In the genomic region with DNA sequence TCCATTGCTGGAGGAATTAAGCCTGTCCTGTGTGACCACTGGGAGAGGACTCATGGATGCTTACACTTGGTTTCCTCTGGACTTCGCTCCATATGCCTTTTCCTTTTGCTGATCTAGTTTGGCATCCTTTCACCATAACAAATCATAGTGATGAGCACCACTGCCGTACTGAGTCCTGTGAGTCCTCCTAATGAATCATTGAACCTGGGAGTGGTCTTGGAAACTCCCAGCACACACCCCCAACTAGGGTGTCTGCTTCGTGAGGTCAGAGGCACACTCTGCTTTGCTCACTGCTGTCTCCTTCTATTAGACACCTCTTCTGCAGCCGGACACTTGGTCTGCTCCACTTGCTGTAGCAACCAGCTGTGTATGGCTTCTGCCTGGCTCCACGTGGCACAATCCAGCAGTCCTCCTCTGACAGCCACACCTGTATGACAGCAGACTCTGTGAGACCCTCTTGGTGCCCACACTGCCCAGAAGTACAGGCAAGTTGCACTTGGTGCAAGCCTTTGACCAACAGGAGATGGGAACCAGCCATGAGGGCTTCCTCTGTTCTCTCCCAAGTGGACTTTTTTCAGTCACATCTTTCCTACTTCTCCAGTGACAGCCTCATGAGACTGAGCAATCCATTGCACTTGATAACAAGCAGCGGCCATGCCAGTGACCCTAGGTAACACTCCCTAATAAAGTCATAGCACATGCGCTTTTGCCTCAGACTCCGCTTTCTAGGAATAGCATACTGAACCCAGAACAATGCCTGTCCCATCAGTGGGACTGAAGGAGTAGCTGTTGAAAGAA, we compare ENCODE assay signal across 26 cellular contexts.
DNase-seq lines count a peak whose midpoint lies in the region; ATAC-seq, FAIRE-seq and TF ChIP-seq lines count a peak whose summit lies in the region.
"Had no signal": no experiment of that assay in that cellular context is flagged by ENCODE, and none has a peak within 500 bp of the region (broad histone marks: within the 10 kb centered on the region; RNA-seq: fewer than 3 reads in every experiment).

No MANE protein-coding gene starts in this region.

- H3K4me1 ChIP-seq in foreskin keratinocyte, result no peaks in the 10 kb centered on the region
- H3K4me1 ChIP-seq: sigmoid colon, suprapubic skin had no signal

- peak overlapping the region; percentile 87 for H3K27ac ChIP-seq in VCaP
- H3K27ac ChIP-seq in foreskin keratinocyte, result no peak overlapping the region
- H3K27ac ChIP-seq: KMS-11, sigmoid colon, suprapubic skin had no signal

- peak; percentile 44 for DNase-seq in HT1080 (ENCODE audit: low read depth)
- DNase-seq in foreskin keratinocyte, result peak in 1 of 2 donors; percentile 50
- no peak for DNase-seq in urothelium cell line (ENCODE audit: low spot score)
- no peak for DNase-seq in epidermal melanocyte (ENCODE audit: insufficient read length, low spot score)
- no peak for DNase-seq in NCI-H2107 treated with DMSO at 0.1 percent for 48 hours (lab: John Stamatoyannopoulos, UW; ENCODE audit: unreplicated experiment)
- no peak for DNase-seq in activated CD4-positive, alpha-beta T cell treated with anti-CD3 and anti-CD28 coated beads for 48 hours
- DNase-seq: activated CD4-positive, alpha-beta T cell treated with anti-CD3 and anti-CD28 coated beads for 36 hours; activated gamma-delta T cell; activated naive CD8-positive, alpha-beta T cell treated with anti-CD3 and anti-CD28 coated beads, Interleukin-2, amount 10 ng/mL, durations not matched to agents 7 days and 5 days; activated T-cell treated with anti-CD3 and anti-CD28 coated beads, Interleukin-2, amount 50 U/mL, for 1 hour; CD4-positive, alpha-beta T cell; central memory CD4-positive, alpha-beta T cell; head of caudate nucleus; left cardiac atrium; NCI-H510A; sigmoid colon; stimulated activated CD4-positive, alpha-beta T cell treated with anti-CD3 and anti-CD28 coated beads, Interleukin-4, amount 100 ng/mL, for 4 hours had no signal

- FAIRE-seq in urothelium cell line (lab: Jason Lieb, UNC), result peak; percentile 94
- FAIRE-seq: astrocyte, endometrium, H1, HTR-8/SVneo had no signal

- ATAC-seq in foreskin keratinocyte, result peak; percentile 77
- ATAC-seq: activated CD4-positive, alpha-beta T cell treated with anti-CD3 and anti-CD28 coated beads for 36 hours; left cardiac atrium; Right ventricle myocardium inferior; stimulated activated memory B cell treated with anti-CD40 and anti-IgM and Interleukin-4, amounts not matched to agents 10 μg/mL and 1 μg/mL and 100 μg/mL, for 72 hours had no signal

- H3K27me3 ChIP-seq in foreskin keratinocyte, result peaks cover 9% of the 10 kb centered on the region

- TF ChIP-seq CTCF in VCaP (conservative IDR thresholded peaks at IDR 0.05) (no peak), foreskin keratinocyte (conservative IDR thresholded peaks at IDR 0.05) (no peak)
